Comparison of ENCODE assay signal across 8 cellular contexts in genomic region chr2:222708274-222708710, GRCh38. TPM values are rescaled to one million over a fixed set of nuclear protein-coding genes. Genes with fewer than 3 reads are reported as not detected.
DNase-seq lines count a peak whose midpoint lies in the region; ATAC-seq and TF ChIP-seq lines count a peak whose summit lies in the region.

No MANE protein-coding gene starts in this region.

- H3K9me3 ChIP-seq in BE2C: no peaks in the 10 kb centered on the region

- peaks cover 85% of the 10 kb centered on the region for H3K27me3 Mint-ChIP-seq in central memory CD8-positive, alpha-beta T cell

- no peak overlapping the region for H3K4me3 Mint-ChIP-seq in central memory CD8-positive, alpha-beta T cell

- 0 out of 2 replicates have a peak overlapping the region, but pooled peaks have one; percentile 46 for H3K4me3 ChIP-seq in BE2C (ENCODE audit: low read depth, low read length)

- H3K27ac Mint-ChIP-seq in central memory CD8-positive, alpha-beta T cell (ENCODE audit: low read depth): no peak overlapping the region

- no peaks in the 10 kb centered on the region for H3K4me1 ChIP-seq in BE2C

- DNase-seq in BE2C: peak; percentile 77
- DNase-seq in NCI-H2171 (lab: John Stamatoyannopoulos, UW): peak; percentile 45
- DNase-seq in central memory CD8-positive, alpha-beta T cell (ENCODE audit: low spot score in 2 of 2): peak; percentile 45 to 64
- DNase-seq in left lobe of liver (ENCODE audit: low spot score): peak; percentile 74
- DNase-seq in stimulated activated CD4-positive, alpha-beta T cell treated with anti-CD3 and anti-CD28 coated beads, Interleukin-4, amount 100 ng/mL, for 24 hours: peak; percentile 82

- peaks cover 4% of the 10 kb centered on the region for H3K36me3 Mint-ChIP-seq in central memory CD8-positive, alpha-beta T cell (ENCODE audit: insufficient read depth)

- ATAC-seq in GM21390 (IDR thresholded peaks at IDR 0.05; ENCODE audit: unreplicated experiment): peak; percentile 45
- peak; percentile 27 to 49 for ATAC-seq in activated CD4-positive, CD25-positive, alpha-beta regulatory T cell treated with anti-CD3 and anti-CD28 coated beads, Interleukin-2, amount 50 U/mL, for 24 hours
- no peak for ATAC-seq in central memory CD8-positive, alpha-beta T cell (replicated peaks; ENCODE audit: extremely low read depth, poor library complexity, severe bottlenecking)
- ATAC-seq in left lobe of liver: peak; percentile 86
- no peak for ATAC-seq in HG03342 (IDR thresholded peaks at IDR 0.05; ENCODE audit: unreplicated experiment)

- no peaks in the 10 kb centered on the region for H3K9me3 Mint-ChIP-seq in central memory CD8-positive, alpha-beta T cell

- H3K4me1 Mint-ChIP-seq in central memory CD8-positive, alpha-beta T cell: no peaks in the 10 kb centered on the region

- TF ChIP-seq CTCF in BE2C (IDR thresholded peaks at IDR 0.05; ENCODE audit: low read depth, low read length): peak; percentile 90

- H3K27me3 ChIP-seq in BE2C: no peaks in the 10 kb centered on the region

- H3K36me3 ChIP-seq in BE2C: no peaks in the 10 kb centered on the region

RNA-seq across cellular contexts. Expression of gene MOGAT1, which starts 36.8 kb away (rescaled TPM):
- not detected for polyA plus RNA-seq in BE2C (2012; ENCODE audit: insufficient read depth, insufficient read length, low read depth)
- 10.2 TPM for total RNA-seq in left lobe of liver

RNA-seq across cellular contexts. Expression of gene FARSB, which starts 52.4 kb away (rescaled TPM):
- 76.2 TPM for polyA plus RNA-seq in BE2C (2012; ENCODE audit: insufficient read depth, insufficient read length, low read depth)
- 5.6 TPM for total RNA-seq in left lobe of liver

Comparison
In these comparisons a context has a peak if more than half of its experiments do, and no peak if none do; other contexts are left out.
1. ATAC-seq: peak in GM21390 (single experiment), activated CD4-positive, CD25-positive, alpha-beta regulatory T cell treated with anti-CD3 and anti-CD28 coated beads, Interleukin-2, amount 50 U/mL, for 24 hours (2 of 2) and left lobe of liver (single experiment); none in central memory CD8-positive, alpha-beta T cell (single experiment) and HG03342 (single experiment).
2. Peak in every context shown above with its lines, with median percentiles within 50 percentile points of each other: DNase-seq.